In genomic region chr2:183124222-183124956, GRCh38 we compare ENCODE assay signal across 7 cellular contexts. TPM values are rescaled to one million over a fixed set of nuclear protein-coding genes. Genes with fewer than 3 reads are reported as not detected.
DNase-seq lines count a peak whose midpoint lies in the region; ATAC-seq, FAIRE-seq and TF ChIP-seq lines count a peak whose summit lies in the region.

Gene NUP35, plus strand, starts transcription at chr2:183124443. Its CDS starts 15 bp downstream, at chr2:183124458.

- intact Hi-C loops in body of pancreas (cut with DNase I), result no loop called here
- intact Hi-C loops in sigmoid colon (cut with DNase I), result loop anchor here (2.0 to 5.0 kb wide), 2 partner anchors 86 to 407 kb away; partner anchors contain the start of genes DNAJC10 and NCKAP1

- H3K4me1 ChIP-seq in body of pancreas (peaks cover 20% of the 10 kb centered on the region), sigmoid colon (peaks cover 0 to 19% (median 14%) of the 10 kb centered on the region in 4 donors)

- peak; percentile 94 for FAIRE-seq in TTC549 (lab: Jason Lieb, UNC)

- TF ChIP-seq EP300 in sigmoid colon (IDR thresholded peaks at IDR 0.05), result no peak

- H3K27me3 ChIP-seq in body of pancreas, result no peaks in the 10 kb centered on the region
- no peaks in the 10 kb centered on the region for H3K27me3 ChIP-seq in sigmoid colon

- H3K27ac ChIP-seq in body of pancreas (peak within 1 kb of the TSS; percentile 77 to 94 (median 90)), sigmoid colon (peak within 1 kb of the TSS; percentile 87 to 88 (median 88))

- peak; percentile 89 for DNase-seq in NCI-H2107 treated with DMSO at 0.1 percent for 48 hours (lab: John Stamatoyannopoulos, UW; ENCODE audit: unreplicated experiment)
- DNase-seq in body of pancreas, result peak; percentile 87 to 92 (median 91)
- peak; percentile 87 for DNase-seq in iPS DF 4.7 (ENCODE audit: extremely low read depth, low spot score)
- DNase-seq in sigmoid colon, result peak; percentile 92

- no peak for TF ChIP-seq CTCF in body of pancreas (IDR thresholded peaks at IDR 0.05)
- TF ChIP-seq CTCF in sigmoid colon (IDR thresholded peaks at IDR 0.05), result no peak

- H3K9me3 ChIP-seq in body of pancreas (no peaks in the 10 kb centered on the region), sigmoid colon (no peaks in the 10 kb centered on the region)

- H3K4me3 ChIP-seq in body of pancreas, result peak within 1 kb of the TSS; percentile 38 to 92
- peak within 1 kb of the TSS; percentile 65 to 76 (median 72) for H3K4me3 ChIP-seq in sigmoid colon

- 0% methylated on average over 35 to 43 of the region's 43 CpGs for WGBS in body of pancreas, 2 donors
- 0% methylated on average over 43 of the region's 43 CpGs for WGBS in sigmoid colon, 2 donors

- H3K36me3 ChIP-seq in body of pancreas (replicated peaks in 1 of 2; ENCODE audit: insufficient read depth in 1 of 2, low read depth in 2 of 2), result peaks cover 0 to under 1% of the 10 kb centered on the region in 2 donors
- H3K36me3 ChIP-seq in sigmoid colon, result no peaks in the 10 kb centered on the region

- ATAC-seq in GM18520 (IDR thresholded peaks at IDR 0.05; ENCODE audit: unreplicated experiment) (peak; percentile 86), HG03064 (IDR thresholded peaks at IDR 0.05; ENCODE audit: low read depth, unreplicated experiment) (peak; percentile 89), body of pancreas (peak; percentile 99)

- TF ChIP-seq POLR2A in body of pancreas (IDR thresholded peaks at IDR 0.05) (peak in 2 of 3 donors; percentile 76), sigmoid colon (IDR thresholded peaks at IDR 0.05) (no peak)

RNA-seq across cellular contexts. Expression of gene NUP35, which starts in this region (rescaled TPM):
- 1 to 10 TPM; 4.0 to 6.2 TPM for total RNA-seq in body of pancreas
- total RNA-seq in sigmoid colon, result 10 to 100 TPM; 12.9 to 19.7 (median 14.3) TPM
- polyA plus RNA-seq in sigmoid colon, result 1 to 10 TPM; 6.0 to 9.9 (median 7.9) TPM

Comparison
In these comparisons a context has a peak if more than half of its experiments do, and no peak if none do; other contexts are left out.
1. Peak in every context shown above with its lines: DNase-seq, ATAC-seq, H3K4me3 ChIP-seq and H3K27ac ChIP-seq.
2. POLR2A ChIP-seq: peak in body of pancreas (2 of 3); none in sigmoid colon (0 of 2).